17 cellular contexts compared by ENCODE assay signal in genomic region chr12:27274706-27275105, GRCh38.
"Had no signal": no experiment of that assay in that cellular context is flagged by ENCODE, and none has a peak within 500 bp of the region (broad histone marks: within the 10 kb centered on the region; RNA-seq: fewer than 3 reads in every experiment).

No MANE protein-coding gene starts in this region.

- H3K36me3 ChIP-seq: lower lobe of right lung, prostate gland, uterus had no signal

- H3K27me3 ChIP-seq: uterus had no signal

- H3K9me3 ChIP-seq: lower lobe of right lung, prostate gland, uterus had no signal

- DNase-seq: activated CD4-positive, alpha-beta memory T cell treated with anti-CD3 and anti-CD28 coated beads, Interleukin-2, amount 10 ng/mL, durations not matched to agents 7 days and 5 days; activated CD4-positive, alpha-beta T cell treated with anti-CD3 and anti-CD28 coated beads for 1 hour; activated CD8-positive, alpha-beta memory T cell treated with anti-CD3 and anti-CD28 coated beads, Interleukin-2, amount 50 U/mL, for 4 hours; activated naive CD4-positive, alpha-beta T cell; aorta; cortex of kidney; effector memory CD8-positive, alpha-beta T cell; erythroblast; lower lobe of right lung; naive B cell; stimulated activated CD4-positive, alpha-beta T cell treated with anti-CD3 and anti-CD28 coated beads, Interleukin-2, amount 100 ng/mL, for 24 hours; stimulated activated naive CD4-positive, alpha-beta T cell; uterus had no signal

- H3K4me3 ChIP-seq: lower lobe of right lung, prostate gland, uterus had no signal

- H3K4me3 Mint-ChIP-seq: activated CD4-positive, alpha-beta memory T cell treated with anti-CD3 and anti-CD28 coated beads, Interleukin-2, amount 10 ng/mL, durations not matched to agents 7 days and 5 days; activated T-helper 1 cell treated with anti-CD3 and anti-CD28 coated beads, Interleukin-12 subunit alpha, Interleukin-12 subunit beta, Interleukin-2, Interleukin-4 antibody, amounts not matched to agents 30 ng/mL and 10 ng/mL and 1 ng/mL, durations not matched to agents 14 hours and 24 hours and 36 hours; effector memory CD8-positive, alpha-beta T cell; mesothelial cell of epicardium; naive B cell had no signal

- ATAC-seq: effector memory CD8-positive, alpha-beta T cell; lower lobe of right lung; sciatic nerve had no signal

- H3K27ac Mint-ChIP-seq: activated CD4-positive, alpha-beta memory T cell treated with anti-CD3 and anti-CD28 coated beads, Interleukin-2, amount 10 ng/mL, durations not matched to agents 7 days and 5 days; activated T-helper 1 cell treated with anti-CD3 and anti-CD28 coated beads, Interleukin-12 subunit alpha, Interleukin-12 subunit beta, Interleukin-2, Interleukin-4 antibody, amounts not matched to agents 30 ng/mL and 10 ng/mL and 1 ng/mL, durations not matched to agents 14 hours and 24 hours and 36 hours; effector memory CD8-positive, alpha-beta T cell; mesothelial cell of epicardium had no signal

- H3K27ac ChIP-seq: lower lobe of right lung, prostate gland had no signal

- H3K27me3 Mint-ChIP-seq: activated CD4-positive, alpha-beta memory T cell treated with anti-CD3 and anti-CD28 coated beads, Interleukin-2, amount 10 ng/mL, durations not matched to agents 7 days and 5 days; effector memory CD8-positive, alpha-beta T cell; naive B cell had no signal

- H3K9me3 Mint-ChIP-seq: activated CD4-positive, alpha-beta memory T cell treated with anti-CD3 and anti-CD28 coated beads, Interleukin-2, amount 10 ng/mL, durations not matched to agents 7 days and 5 days; activated T-helper 1 cell treated with anti-CD3 and anti-CD28 coated beads, Interleukin-12 subunit alpha, Interleukin-12 subunit beta, Interleukin-2, Interleukin-4 antibody, amounts not matched to agents 30 ng/mL and 10 ng/mL and 1 ng/mL, durations not matched to agents 14 hours and 24 hours and 36 hours; effector memory CD8-positive, alpha-beta T cell; mesothelial cell of epicardium; naive B cell had no signal
